In genomic region chr2:135183822-135184221, GRCh38 we compare ENCODE assay signal across 23 cellular contexts.
DNase-seq lines count a peak whose midpoint lies in the region; ATAC-seq, FAIRE-seq and TF ChIP-seq lines count a peak whose summit lies in the region.
"Had no signal": no experiment of that assay in that cellular context is flagged by ENCODE, and none has a peak within 500 bp of the region (broad histone marks: within the 10 kb centered on the region; RNA-seq: fewer than 3 reads in every experiment).

No MANE protein-coding gene starts in this region.

- peak overlapping the region; percentile 54 for H4K8ac ChIP-seq in mesenchymal stem cell (ENCODE audit: low read length)

- no peaks in the 10 kb centered on the region for H3K4me1 ChIP-seq in breast epithelium
- H3K4me1 ChIP-seq in mesenchymal stem cell (ENCODE audit: control insufficient read depth, insufficient read depth, low read depth, low read length), result no peaks in the 10 kb centered on the region
- no peaks in the 10 kb centered on the region for H3K4me1 ChIP-seq in body of pancreas
- H3K4me1 ChIP-seq: Caco-2 had no signal

- no peak overlapping the region for H3K9ac ChIP-seq in mesenchymal stem cell (ENCODE audit: low read length)

- no peaks in the 10 kb centered on the region for H3K79me1 ChIP-seq in mesenchymal stem cell (replicated peaks; ENCODE audit: low read length, poor library complexity, severe bottlenecking)

- no peak overlapping the region for H3K18ac ChIP-seq in mesenchymal stem cell (ENCODE audit: low read depth in 1 of 2, low read length in 2 of 2)

- no peak overlapping the region for H3K4me3 ChIP-seq in breast epithelium
- H3K4me3 ChIP-seq in bronchial epithelial cell (ENCODE audit: low read depth, low read length), result no peak overlapping the region
- no peak overlapping the region for H3K4me3 ChIP-seq in mesenchymal stem cell (ENCODE audit: insufficient read depth in 1 of 2, low read depth in 1 of 2, low read length in 2 of 2)
- no peak overlapping the region for H3K4me3 ChIP-seq in body of pancreas

- H3K27ac ChIP-seq in breast epithelium (no peak overlapping the region), mesenchymal stem cell (ENCODE audit: low read length, poor library complexity, severe bottlenecking) (no peak overlapping the region), body of pancreas (no peak overlapping the region)
- H3K27ac ChIP-seq: 22Rv1, C4-2B had no signal

- FAIRE-seq in bronchial epithelial cell (lab: Jason Lieb, UNC), result no peak
- FAIRE-seq: GM12891, H1, HepG2 had no signal

- no CpG with 5 or more reads among the region's 1 CpG for WGBS in mesenchymal stem cell
- WGBS in body of pancreas, 2 donors, result 87 to 93% methylated on average over 1 of the region's 1 CpG

- H2AFZ ChIP-seq in mesenchymal stem cell (ENCODE audit: low read depth, low read length), result no peak overlapping the region

- POLR2A ChIA-PET in MCF 10A (lab: Yijun Ruan, JAX), result no interaction called here

- H3K27ac Mint-ChIP-seq in MCF 10A (ENCODE audit: low read depth, unreplicated experiment), result no peak overlapping the region
- H3K27ac Mint-ChIP-seq in natural killer cell, result no peak overlapping the region
- H3K27ac Mint-ChIP-seq: B cell; CD8-positive, alpha-beta T cell had no signal

- H3K14ac ChIP-seq in mesenchymal stem cell (ENCODE audit: low read length in 2 of 2), result no peak overlapping the region

- intact Hi-C loops in MCF 10A (cut with micrococcal nuclease), result no loop called here
- intact Hi-C loops in breast epithelium (cut with DNase I; ENCODE audit: low total_unique reads), result no loop called here
- intact Hi-C loops in natural killer cell (cut with micrococcal nuclease), result no loop called here
- intact Hi-C loops in body of pancreas (cut with DNase I), result no loop called here

- H2BK120ac ChIP-seq in mesenchymal stem cell (ENCODE audit: low read depth, low read length), result no peak overlapping the region

- no peak overlapping the region for H2AK5ac ChIP-seq in mesenchymal stem cell (ENCODE audit: low read length, severe bottlenecking)

- no peak overlapping the region for H3K4me2 ChIP-seq in mesenchymal stem cell (ENCODE audit: low read length, poor library complexity, severe bottlenecking)

- H3K27me3 ChIP-seq in breast epithelium (no peaks in the 10 kb centered on the region), bronchial epithelial cell (ENCODE audit: control insufficient read depth, insufficient read depth, low read length) (no peaks in the 10 kb centered on the region), mesenchymal stem cell (ENCODE audit: control insufficient read depth in 1 of 2, insufficient read depth in 1 of 2, low read length in 2 of 2) (no peaks in the 10 kb centered on the region), body of pancreas (no peaks in the 10 kb centered on the region)

- H2BK12ac ChIP-seq in mesenchymal stem cell (ENCODE audit: low read length in 2 of 2), result no peak overlapping the region

- H2BK5ac ChIP-seq in mesenchymal stem cell (ENCODE audit: low read depth, low read length, poor library complexity, severe bottlenecking), result no peak overlapping the region

- H3K9me3 ChIP-seq in breast epithelium (no peaks in the 10 kb centered on the region), mesenchymal stem cell (ENCODE audit: control insufficient read depth, low read length) (no peaks in the 10 kb centered on the region), body of pancreas (no peaks in the 10 kb centered on the region)

- TF ChIP-seq CTCF in MCF 10A (IDR thresholded peaks at IDR 0.05; ENCODE audit: unreplicated experiment) (no peak), breast epithelium (IDR thresholded peaks at IDR 0.05) (no peak), bronchial epithelial cell (IDR thresholded peaks at IDR 0.05; ENCODE audit: insufficient read depth, low read length, severe bottlenecking) (no peak), natural killer cell (IDR thresholded peaks at IDR 0.05) (no peak), body of pancreas (IDR thresholded peaks at IDR 0.05) (no peak)

- no peak overlapping the region for H2BK15ac ChIP-seq in mesenchymal stem cell (ENCODE audit: low read depth, poor library complexity, severe bottlenecking)

- no TSS peak for BruUV-seq in MCF 10A (replicated peaks; lab: Mats Ljungman, UMichigan)

- H3K36me3 Mint-ChIP-seq in MCF 10A (ENCODE audit: insufficient read depth, unreplicated experiment), result peaks cover 27% of the 10 kb centered on the region
- peaks cover under 1% of the 10 kb centered on the region for H3K36me3 Mint-ChIP-seq in natural killer cell

- no peaks in the 10 kb centered on the region for H3K9me3 Mint-ChIP-seq in MCF 10A (ENCODE audit: unreplicated experiment)
- no peaks in the 10 kb centered on the region for H3K9me3 Mint-ChIP-seq in natural killer cell
- H3K9me3 Mint-ChIP-seq: CD8-positive, alpha-beta T cell had no signal

- H3K4me1 Mint-ChIP-seq in MCF 10A (ENCODE audit: insufficient read depth, unreplicated experiment) (no peaks in the 10 kb centered on the region), natural killer cell (no peaks in the 10 kb centered on the region)
- H3K4me1 Mint-ChIP-seq: B cell had no signal

- H3K4me3 Mint-ChIP-seq in MCF 10A (ENCODE audit: unreplicated experiment) (no peak overlapping the region), natural killer cell (no peak overlapping the region)
- H3K4me3 Mint-ChIP-seq: B cell; CD8-positive, alpha-beta T cell had no signal

- CTCF ChIA-PET in MCF 10A (lab: Yijun Ruan, JAX), result no interaction called here

- H3K36me3 ChIP-seq in breast epithelium (no peaks in the 10 kb centered on the region), bronchial epithelial cell (ENCODE audit: control insufficient read depth, insufficient read depth, low read length) (no peaks in the 10 kb centered on the region), mesenchymal stem cell (ENCODE audit: control insufficient read depth in 1 of 2, insufficient read depth in 2 of 2, low read depth in 1 of 2, low read length in 2 of 2) (peaks cover 0 to 3% of the 10 kb centered on the region in 2 experiments), body of pancreas (replicated peaks in 1 of 2; ENCODE audit: insufficient read depth in 1 of 2, low read depth in 2 of 2) (no peaks in the 10 kb centered on the region)

- H3K23ac ChIP-seq in mesenchymal stem cell (ENCODE audit: low read length in 2 of 2), result no peak overlapping the region

- H4K91ac ChIP-seq in mesenchymal stem cell (ENCODE audit: low read length), result no peak overlapping the region

- H3K27me3 Mint-ChIP-seq in MCF 10A (ENCODE audit: insufficient read depth, unreplicated experiment), result no peaks in the 10 kb centered on the region
- H3K27me3 Mint-ChIP-seq in natural killer cell (ENCODE audit: low read depth in 2 of 2), result no peaks in the 10 kb centered on the region
- H3K27me3 Mint-ChIP-seq: B cell had no signal

- no peak overlapping the region for H3K4ac ChIP-seq in mesenchymal stem cell (ENCODE audit: low read depth in 1 of 2, low read length in 2 of 2)

- DNase-seq in MCF 10A (ENCODE audit: unreplicated experiment) (peak; percentile 11), breast epithelium (ENCODE audit: low spot score in 2 of 2) (no peak), bronchial epithelial cell (ENCODE audit: low read depth) (peak; percentile 60), mesenchymal stem cell (no peak), natural killer cell (no peak), HuH-7.5 (ENCODE audit: low spot score) (no peak), body of pancreas (no peak)
- DNase-seq: Caco-2; CD8-positive, alpha-beta T cell; GF-D8; KBM-7; MM.1S; NCI-H2029; NCI-H446 treated with DMSO at 0.1 percent for 48 hours; NCI-H526 treated with DMSO at 0.1 percent for 48 hours; RPMI8226; SHP77 had no signal

- no peak for TF ChIP-seq POLR2A in breast epithelium (IDR thresholded peaks at IDR 0.05)
- TF ChIP-seq POLR2A in body of pancreas (IDR thresholded peaks at IDR 0.05), result no peak

- ATAC-seq in natural killer cell, result no peak
- ATAC-seq in body of pancreas, result no peak
- ATAC-seq: CD8-positive, alpha-beta T cell; HepG2 had no signal

Comparison
In these comparisons a context has a peak if more than half of its experiments do, and no peak if none do; other contexts are left out.
1. DNase-seq: peak in MCF 10A (single experiment) and bronchial epithelial cell (single experiment); none in breast epithelium (0 of 2), mesenchymal stem cell (single experiment), natural killer cell (single experiment), HuH-7.5 (single experiment) and body of pancreas (0 of 4).